Comparison of ENCODE assay signal across 2 cellular contexts in the genomic region with DNA sequence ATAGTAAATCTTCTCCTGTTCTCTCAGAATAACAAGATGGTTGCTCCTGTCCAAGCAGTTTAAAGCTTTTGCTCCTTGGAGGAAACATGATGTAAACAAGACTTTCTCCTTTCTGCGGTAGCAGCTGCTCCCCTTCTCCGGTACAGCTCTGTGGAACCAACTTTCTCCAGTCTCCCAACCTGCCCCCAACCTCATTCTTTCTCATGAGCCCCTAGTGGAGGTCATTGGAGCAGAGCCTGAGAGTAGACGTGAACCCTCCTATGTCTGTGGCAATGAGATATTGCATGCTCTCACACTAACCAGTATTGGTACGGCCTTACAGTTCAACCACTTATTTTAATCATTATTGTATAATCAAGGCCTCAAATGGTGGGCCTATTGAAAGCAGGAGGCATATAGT.
TF ChIP-seq lines count a peak whose summit lies in the region.

No MANE protein-coding gene starts in this region.

TF ChIP-seq in GM23338, 12 proteins besides CTCF, POLR2A, EP300 and RAD21 (continued from another document):
- TF ChIP-seq, protein P1, sequence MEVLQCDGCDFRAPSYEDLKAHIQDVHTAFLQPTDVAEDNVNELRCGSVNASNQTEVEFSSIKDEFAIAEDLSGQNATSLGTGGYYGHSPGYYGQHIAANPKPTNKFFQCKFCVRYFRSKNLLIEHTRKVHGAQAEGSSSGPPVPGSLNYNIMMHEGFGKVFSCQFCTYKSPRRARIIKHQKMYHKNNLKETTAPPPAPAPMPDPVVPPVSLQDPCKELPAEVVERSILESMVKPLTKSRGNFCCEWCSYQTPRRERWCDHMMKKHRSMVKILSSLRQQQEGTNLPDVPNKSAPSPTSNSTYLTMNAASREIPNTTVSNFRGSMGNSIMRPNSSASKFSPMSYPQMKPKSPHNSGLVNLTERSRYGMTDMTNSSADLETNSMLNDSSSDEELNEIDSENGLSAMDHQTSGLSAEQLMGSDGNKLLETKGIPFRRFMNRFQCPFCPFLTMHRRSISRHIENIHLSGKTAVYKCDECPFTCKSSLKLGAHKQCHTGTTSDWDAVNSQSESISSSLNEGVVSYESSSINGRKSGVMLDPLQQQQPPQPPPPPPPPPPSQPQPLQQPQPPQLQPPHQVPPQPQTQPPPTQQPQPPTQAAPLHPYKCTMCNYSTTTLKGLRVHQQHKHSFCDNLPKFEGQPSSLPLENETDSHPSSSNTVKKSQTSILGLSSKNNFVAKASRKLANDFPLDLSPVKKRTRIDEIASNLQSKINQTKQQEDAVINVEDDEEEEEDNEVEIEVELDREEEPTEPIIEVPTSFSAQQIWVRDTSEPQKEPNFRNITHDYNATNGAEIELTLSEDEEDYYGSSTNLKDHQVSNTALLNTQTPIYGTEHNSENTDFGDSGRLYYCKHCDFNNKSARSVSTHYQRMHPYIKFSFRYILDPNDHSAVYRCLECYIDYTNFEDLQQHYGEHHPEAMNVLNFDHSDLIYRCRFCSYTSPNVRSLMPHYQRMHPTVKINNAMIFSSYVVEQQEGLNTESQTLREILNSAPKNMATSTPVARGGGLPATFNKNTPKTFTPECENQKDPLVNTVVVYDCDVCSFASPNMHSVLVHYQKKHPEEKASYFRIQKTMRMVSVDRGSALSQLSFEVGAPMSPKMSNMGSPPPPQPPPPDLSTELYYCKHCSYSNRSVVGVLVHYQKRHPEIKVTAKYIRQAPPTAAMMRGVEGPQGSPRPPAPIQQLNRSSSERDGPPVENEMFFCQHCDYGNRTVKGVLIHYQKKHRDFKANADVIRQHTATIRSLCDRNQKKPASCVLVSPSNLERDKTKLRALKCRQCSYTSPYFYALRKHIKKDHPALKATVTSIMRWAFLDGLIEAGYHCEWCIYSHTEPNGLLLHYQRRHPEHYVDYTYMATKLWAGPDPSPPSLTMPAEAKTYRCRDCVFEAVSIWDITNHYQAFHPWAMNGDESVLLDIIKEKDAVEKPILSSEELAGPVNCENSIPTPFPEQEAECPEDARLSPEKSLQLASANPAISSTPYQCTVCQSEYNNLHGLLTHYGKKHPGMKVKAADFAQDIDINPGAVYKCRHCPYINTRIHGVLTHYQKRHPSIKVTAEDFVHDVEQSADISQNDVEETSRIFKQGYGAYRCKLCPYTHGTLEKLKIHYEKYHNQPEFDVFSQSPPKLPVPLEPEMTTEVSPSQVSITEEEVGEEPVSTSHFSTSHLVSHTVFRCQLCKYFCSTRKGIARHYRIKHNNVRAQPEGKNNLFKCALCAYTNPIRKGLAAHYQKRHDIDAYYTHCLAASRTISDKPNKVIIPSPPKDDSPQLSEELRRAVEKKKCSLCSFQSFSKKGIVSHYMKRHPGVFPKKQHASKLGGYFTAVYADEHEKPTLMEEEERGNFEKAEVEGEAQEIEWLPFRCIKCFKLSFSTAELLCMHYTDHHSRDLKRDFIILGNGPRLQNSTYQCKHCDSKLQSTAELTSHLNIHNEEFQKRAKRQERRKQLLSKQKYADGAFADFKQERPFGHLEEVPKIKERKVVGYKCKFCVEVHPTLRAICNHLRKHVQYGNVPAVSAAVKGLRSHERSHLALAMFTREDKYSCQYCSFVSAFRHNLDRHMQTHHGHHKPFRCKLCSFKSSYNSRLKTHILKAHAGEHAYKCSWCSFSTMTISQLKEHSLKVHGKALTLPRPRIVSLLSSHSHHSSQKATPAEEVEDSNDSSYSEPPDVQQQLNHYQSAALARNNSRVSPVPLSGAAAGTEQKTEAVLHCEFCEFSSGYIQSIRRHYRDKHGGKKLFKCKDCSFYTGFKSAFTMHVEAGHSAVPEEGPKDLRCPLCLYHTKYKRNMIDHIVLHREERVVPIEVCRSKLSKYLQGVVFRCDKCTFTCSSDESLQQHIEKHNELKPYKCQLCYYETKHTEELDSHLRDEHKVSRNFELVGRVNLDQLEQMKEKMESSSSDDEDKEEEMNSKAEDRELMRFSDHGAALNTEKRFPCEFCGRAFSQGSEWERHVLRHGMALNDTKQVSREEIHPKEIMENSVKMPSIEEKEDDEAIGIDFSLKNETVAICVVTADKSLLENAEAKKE (CRISPR knock-in tag; IDR thresholded peaks at IDR 0.05): peak; percentile 74

TF ChIP-seq in WTC11, 78 proteins besides CTCF, POLR2A, EP300 and RAD21 (continued from another document):
- TF ChIP-seq, protein P2, sequence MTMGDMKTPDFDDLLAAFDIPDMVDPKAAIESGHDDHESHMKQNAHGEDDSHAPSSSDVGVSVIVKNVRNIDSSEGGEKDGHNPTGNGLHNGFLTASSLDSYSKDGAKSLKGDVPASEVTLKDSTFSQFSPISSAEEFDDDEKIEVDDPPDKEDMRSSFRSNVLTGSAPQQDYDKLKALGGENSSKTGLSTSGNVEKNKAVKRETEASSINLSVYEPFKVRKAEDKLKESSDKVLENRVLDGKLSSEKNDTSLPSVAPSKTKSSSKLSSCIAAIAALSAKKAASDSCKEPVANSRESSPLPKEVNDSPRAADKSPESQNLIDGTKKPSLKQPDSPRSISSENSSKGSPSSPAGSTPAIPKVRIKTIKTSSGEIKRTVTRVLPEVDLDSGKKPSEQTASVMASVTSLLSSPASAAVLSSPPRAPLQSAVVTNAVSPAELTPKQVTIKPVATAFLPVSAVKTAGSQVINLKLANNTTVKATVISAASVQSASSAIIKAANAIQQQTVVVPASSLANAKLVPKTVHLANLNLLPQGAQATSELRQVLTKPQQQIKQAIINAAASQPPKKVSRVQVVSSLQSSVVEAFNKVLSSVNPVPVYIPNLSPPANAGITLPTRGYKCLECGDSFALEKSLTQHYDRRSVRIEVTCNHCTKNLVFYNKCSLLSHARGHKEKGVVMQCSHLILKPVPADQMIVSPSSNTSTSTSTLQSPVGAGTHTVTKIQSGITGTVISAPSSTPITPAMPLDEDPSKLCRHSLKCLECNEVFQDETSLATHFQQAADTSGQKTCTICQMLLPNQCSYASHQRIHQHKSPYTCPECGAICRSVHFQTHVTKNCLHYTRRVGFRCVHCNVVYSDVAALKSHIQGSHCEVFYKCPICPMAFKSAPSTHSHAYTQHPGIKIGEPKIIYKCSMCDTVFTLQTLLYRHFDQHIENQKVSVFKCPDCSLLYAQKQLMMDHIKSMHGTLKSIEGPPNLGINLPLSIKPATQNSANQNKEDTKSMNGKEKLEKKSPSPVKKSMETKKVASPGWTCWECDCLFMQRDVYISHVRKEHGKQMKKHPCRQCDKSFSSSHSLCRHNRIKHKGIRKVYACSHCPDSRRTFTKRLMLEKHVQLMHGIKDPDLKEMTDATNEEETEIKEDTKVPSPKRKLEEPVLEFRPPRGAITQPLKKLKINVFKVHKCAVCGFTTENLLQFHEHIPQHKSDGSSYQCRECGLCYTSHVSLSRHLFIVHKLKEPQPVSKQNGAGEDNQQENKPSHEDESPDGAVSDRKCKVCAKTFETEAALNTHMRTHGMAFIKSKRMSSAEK (CRISPR knock-in tag; IDR thresholded peaks at IDR 0.05; ENCODE audit: borderline replicate concordance): no peak
- TF ChIP-seq HMGA2 (CRISPR knock-in tag; IDR thresholded peaks at IDR 0.05) (no peak), PRRX2 (CRISPR knock-in tag; IDR thresholded peaks at IDR 0.05) (no peak), NR1H2 (CRISPR knock-in tag; IDR thresholded peaks at IDR 0.05) (no peak), NR3C1 (CRISPR knock-in tag; conservative IDR thresholded peaks at IDR 0.05; ENCODE audit: low read depth) (no peak), ZNF232 (CRISPR knock-in tag; IDR thresholded peaks at IDR 0.05) (no peak), FOXP1 (CRISPR knock-in tag; IDR thresholded peaks at IDR 0.05; ENCODE audit: borderline replicate concordance) (no peak), TEAD4 (CRISPR knock-in tag; IDR thresholded peaks at IDR 0.05) (no peak), SOX15 (CRISPR knock-in tag; IDR thresholded peaks at IDR 0.05) (no peak)
- TF ChIP-seq, protein P3, sequence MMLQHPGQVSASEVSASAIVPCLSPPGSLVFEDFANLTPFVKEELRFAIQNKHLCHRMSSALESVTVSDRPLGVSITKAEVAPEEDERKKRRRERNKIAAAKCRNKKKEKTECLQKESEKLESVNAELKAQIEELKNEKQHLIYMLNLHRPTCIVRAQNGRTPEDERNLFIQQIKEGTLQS (CRISPR knock-in tag; conservative IDR thresholded peaks at IDR 0.05): no peak
- TF ChIP-seq, protein P4, sequence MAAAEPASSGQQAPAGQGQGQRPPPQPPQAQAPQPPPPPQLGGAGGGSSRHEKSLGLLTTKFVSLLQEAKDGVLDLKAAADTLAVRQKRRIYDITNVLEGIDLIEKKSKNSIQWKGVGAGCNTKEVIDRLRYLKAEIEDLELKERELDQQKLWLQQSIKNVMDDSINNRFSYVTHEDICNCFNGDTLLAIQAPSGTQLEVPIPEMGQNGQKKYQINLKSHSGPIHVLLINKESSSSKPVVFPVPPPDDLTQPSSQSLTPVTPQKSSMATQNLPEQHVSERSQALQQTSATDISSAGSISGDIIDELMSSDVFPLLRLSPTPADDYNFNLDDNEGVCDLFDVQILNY (CRISPR knock-in tag; IDR thresholded peaks at IDR 0.05): no peak
- TF ChIP-seq, protein P5, sequence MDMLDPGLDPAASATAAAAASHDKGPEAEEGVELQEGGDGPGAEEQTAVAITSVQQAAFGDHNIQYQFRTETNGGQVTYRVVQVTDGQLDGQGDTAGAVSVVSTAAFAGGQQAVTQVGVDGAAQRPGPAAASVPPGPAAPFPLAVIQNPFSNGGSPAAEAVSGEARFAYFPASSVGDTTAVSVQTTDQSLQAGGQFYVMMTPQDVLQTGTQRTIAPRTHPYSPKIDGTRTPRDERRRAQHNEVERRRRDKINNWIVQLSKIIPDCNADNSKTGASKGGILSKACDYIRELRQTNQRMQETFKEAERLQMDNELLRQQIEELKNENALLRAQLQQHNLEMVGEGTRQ (CRISPR knock-in tag; IDR thresholded peaks at IDR 0.05): no peak
- TF ChIP-seq, protein P6, sequence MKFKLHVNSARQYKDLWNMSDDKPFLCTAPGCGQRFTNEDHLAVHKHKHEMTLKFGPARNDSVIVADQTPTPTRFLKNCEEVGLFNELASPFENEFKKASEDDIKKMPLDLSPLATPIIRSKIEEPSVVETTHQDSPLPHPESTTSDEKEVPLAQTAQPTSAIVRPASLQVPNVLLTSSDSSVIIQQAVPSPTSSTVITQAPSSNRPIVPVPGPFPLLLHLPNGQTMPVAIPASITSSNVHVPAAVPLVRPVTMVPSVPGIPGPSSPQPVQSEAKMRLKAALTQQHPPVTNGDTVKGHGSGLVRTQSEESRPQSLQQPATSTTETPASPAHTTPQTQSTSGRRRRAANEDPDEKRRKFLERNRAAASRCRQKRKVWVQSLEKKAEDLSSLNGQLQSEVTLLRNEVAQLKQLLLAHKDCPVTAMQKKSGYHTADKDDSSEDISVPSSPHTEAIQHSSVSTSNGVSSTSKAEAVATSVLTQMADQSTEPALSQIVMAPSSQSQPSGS (CRISPR knock-in tag; IDR thresholded peaks at IDR 0.05; ENCODE audit: borderline replicate concordance, low read depth): no peak
